In the genomic region with DNA sequence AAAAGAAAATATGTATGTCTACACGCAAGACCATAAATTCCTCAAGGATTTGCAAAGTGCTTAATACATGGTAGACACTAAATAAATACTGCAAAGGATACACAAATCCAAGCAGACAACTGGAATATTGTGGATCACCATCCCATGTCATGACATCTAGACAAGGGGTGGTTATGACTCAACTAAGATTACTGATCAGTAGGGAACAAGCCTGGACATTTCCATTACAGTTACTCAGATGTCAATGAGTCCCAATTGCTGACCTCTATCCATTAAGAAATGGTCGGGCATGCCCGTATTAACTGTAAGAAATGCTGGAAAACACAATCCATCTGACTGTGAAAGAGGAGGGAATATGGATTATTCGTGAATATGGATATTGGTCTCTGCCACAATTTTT, we compare ENCODE assay signal across 22 cellular contexts.
"Had no signal": no experiment of that assay in that cellular context is flagged by ENCODE, and none has a peak within 500 bp of the region (broad histone marks: within the 10 kb centered on the region; RNA-seq: fewer than 3 reads in every experiment).

No MANE protein-coding gene starts in this region.

- H3K36me3 ChIP-seq: adrenal gland, lower lobe of right lung, sigmoid colon had no signal

- H3K79me2 ChIP-seq: hepatocyte had no signal

- H2AFZ ChIP-seq: hepatocyte had no signal

- ATAC-seq: activated naive CD4-positive, alpha-beta T cell treated with anti-CD3 and anti-CD28 coated beads, Interleukin-2, amount 50 U/mL, for 72 hours; lower lobe of right lung; stimulated activated memory B cell treated with anti-CD40 and anti-IgM and Interleukin-4, amounts not matched to agents 10 μg/mL and 1 μg/mL and 100 μg/mL, for 72 hours had no signal

- H3K4me3 ChIP-seq: adrenal gland, dorsolateral prefrontal cortex, hepatocyte, lower lobe of right lung, sigmoid colon, spleen, testis had no signal

- FAIRE-seq: islet of Langerhans had no signal

- H3K9me3 ChIP-seq: adrenal gland, lower lobe of right lung, sigmoid colon, spleen, testis had no signal

- H3K27me3 Mint-ChIP-seq: activated CD4-positive, alpha-beta T cell treated with anti-CD3 and anti-CD28 coated beads, Interleukin-2, amount 10 ng/mL, durations not matched to agents 24 days and 14 days; stimulated activated memory B cell treated with anti-CD40 and anti-IgM and Interleukin-4, amounts not matched to agents 10 μg/mL and 1 μg/mL and 100 μg/mL, for 72 hours; type B pancreatic cell had no signal

- H3K4me2 ChIP-seq: hepatocyte had no signal

- H3K27ac ChIP-seq: adrenal gland, dorsolateral prefrontal cortex, hepatocyte, lower lobe of right lung, sigmoid colon, testis had no signal

- H3K27ac Mint-ChIP-seq: activated CD4-positive, alpha-beta T cell treated with anti-CD3 and anti-CD28 coated beads, Interleukin-2, amount 10 ng/mL, durations not matched to agents 24 days and 14 days; activated naive CD4-positive, alpha-beta T cell treated with anti-CD3 and anti-CD28 coated beads, Interleukin-2, amount 50 U/mL, for 72 hours; mesothelial cell of epicardium; nephron progenitor cell; stimulated activated memory B cell treated with anti-CD40 and anti-IgM and Interleukin-4, amounts not matched to agents 10 μg/mL and 1 μg/mL and 100 μg/mL, for 72 hours; type B pancreatic cell had no signal

- H3K4me1 Mint-ChIP-seq: mesothelial cell of epicardium; nephron progenitor cell; stimulated activated memory B cell treated with anti-CD40 and anti-IgM and Interleukin-4, amounts not matched to agents 10 μg/mL and 1 μg/mL and 100 μg/mL, for 72 hours had no signal

- H3K27me3 ChIP-seq: adrenal gland, dorsolateral prefrontal cortex, hepatocyte, sigmoid colon, spleen, testis had no signal

- DNase-seq: activated CD4-positive, alpha-beta T cell treated with anti-CD3 and anti-CD28 coated beads, Interleukin-2, amount 10 ng/mL, durations not matched to agents 24 days and 14 days; activated CD8-positive, alpha-beta memory T cell treated with anti-CD3 and anti-CD28 coated beads for 24 hours; activated CD8-positive, alpha-beta memory T cell treated with anti-CD3 and anti-CD28 coated beads, Interleukin-2, amount 50 U/mL, for 48 hours; activated gamma-delta T cell treated with Interleukin-2 at 50 U/mL for 16 hours; adrenal gland; dorsolateral prefrontal cortex; erythroblast; lower lobe of right lung; nephron progenitor cell; nucleus accumbens; posterior cingulate gyrus; sigmoid colon; spleen; stimulated activated CD4-positive, alpha-beta T cell treated with anti-CD3 and anti-CD28 coated beads, Interleukin-4, amount 100 ng/mL, for 4 hours; T1000; testis had no signal

- H3K4me1 ChIP-seq: adrenal gland, lower lobe of right lung, sigmoid colon, spleen, testis had no signal

- H3K9me3 Mint-ChIP-seq: activated CD4-positive, alpha-beta T cell treated with anti-CD3 and anti-CD28 coated beads, Interleukin-2, amount 10 ng/mL, durations not matched to agents 24 days and 14 days; activated naive CD4-positive, alpha-beta T cell treated with anti-CD3 and anti-CD28 coated beads, Interleukin-2, amount 50 U/mL, for 72 hours; mesothelial cell of epicardium; nephron progenitor cell; stimulated activated memory B cell treated with anti-CD40 and anti-IgM and Interleukin-4, amounts not matched to agents 10 μg/mL and 1 μg/mL and 100 μg/mL, for 72 hours; type B pancreatic cell had no signal

- H3K4me3 Mint-ChIP-seq: activated CD4-positive, alpha-beta T cell treated with anti-CD3 and anti-CD28 coated beads, Interleukin-2, amount 10 ng/mL, durations not matched to agents 24 days and 14 days; mesothelial cell of epicardium; nephron progenitor cell; stimulated activated memory B cell treated with anti-CD40 and anti-IgM and Interleukin-4, amounts not matched to agents 10 μg/mL and 1 μg/mL and 100 μg/mL, for 72 hours; type B pancreatic cell had no signal
